ENCODE assay signal across 3 cellular contexts in the genomic region with DNA sequence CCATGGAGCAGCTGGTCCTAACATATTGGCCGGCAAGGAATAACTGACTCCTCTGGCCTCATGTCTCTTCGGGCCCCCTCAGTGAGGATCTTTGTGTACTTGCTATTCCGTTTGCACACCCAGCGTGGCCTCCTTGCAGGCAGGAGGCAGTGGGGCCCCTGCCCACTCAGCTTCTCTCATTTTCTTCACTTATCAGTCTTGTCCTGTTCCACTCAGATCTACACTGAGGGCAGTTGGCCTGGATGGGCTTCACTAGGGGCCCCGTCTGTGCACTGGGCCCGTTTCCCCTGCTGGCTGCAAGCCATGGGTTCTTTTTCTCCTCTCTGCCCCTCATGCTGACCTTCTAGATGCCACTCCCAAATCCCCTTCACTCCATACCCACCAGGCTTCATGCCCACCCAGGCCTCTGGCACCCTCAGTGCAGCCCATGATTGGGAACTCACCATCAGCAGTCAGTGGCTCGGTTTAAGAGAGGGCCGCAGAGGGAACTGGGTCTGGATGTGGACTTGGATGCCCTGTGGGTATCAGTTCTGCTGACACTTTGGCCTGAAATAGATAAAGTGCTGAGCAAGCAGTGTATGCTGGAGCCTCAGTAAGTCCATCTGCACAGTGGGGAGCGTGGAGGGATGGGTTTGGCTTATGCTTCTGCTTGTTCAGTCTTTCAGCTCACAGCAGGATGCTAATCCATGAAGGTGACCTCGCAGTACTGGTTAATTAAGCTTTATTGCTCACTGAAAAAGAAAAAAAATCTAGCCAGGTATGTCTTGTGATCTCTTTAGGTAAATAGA.
TF ChIP-seq lines count a peak whose summit lies in the region.

No MANE protein-coding gene starts in this region.

TF ChIP-seq in GM23338, 12 proteins besides CTCF, POLR2A, EP300 and RAD21 (continues in another document):
- no peak for TF ChIP-seq EZH2phosphoT487 (IDR thresholded peaks at IDR 0.05; ENCODE audit: unreplicated experiment)
- TF ChIP-seq JUNB (IDR thresholded peaks at IDR 0.05; ENCODE audit: unreplicated experiment), result no peak
- no peak for TF ChIP-seq NANOG (IDR thresholded peaks at IDR 0.05; ENCODE audit: borderline replicate concordance)
- no peak for TF ChIP-seq ZNF462 (CRISPR knock-in tag; IDR thresholded peaks at IDR 0.05)
- TF ChIP-seq STAT1 (IDR thresholded peaks at IDR 0.05; ENCODE audit: unreplicated experiment), result no peak

TF ChIP-seq in K562, 482 proteins besides CTCF, POLR2A, EP300 and RAD21:
- TF ChIP-seq IFI16 (CRISPR knock-in tag; IDR thresholded peaks at IDR 0.05), result no peak
- TF ChIP-seq C11orf30 (IDR thresholded peaks at IDR 0.05; ENCODE audit: low read depth), result peak; percentile 84
- TF ChIP-seq MAFK (IDR thresholded peaks at IDR 0.05; ENCODE audit: low read length), result peak; percentile 69
- no peak for TF ChIP-seq BACH1 (tag; IDR thresholded peaks at IDR 0.05)
- peak; percentile 71 for TF ChIP-seq MAFG (tag; conservative IDR thresholded peaks at IDR 0.05)
- TF ChIP-seq NFIC (IDR thresholded peaks at IDR 0.05), result peak; percentile 14; the same call in 1 of the 2 replicates
- peak; percentile 90 for TF ChIP-seq ZNF316 (IDR thresholded peaks at IDR 0.05)
- no peak for TF ChIP-seq CEBPB (tag; IDR thresholded peaks at IDR 0.05)
- peak; percentile 53; the same call in 1 of the 2 replicates for TF ChIP-seq MAFF (IDR thresholded peaks at IDR 0.05; ENCODE audit: low read length)
- no peak for TF ChIP-seq ZNF551 (CRISPR knock-in tag; IDR thresholded peaks at IDR 0.05)
- TF ChIP-seq ZNF282 (CRISPR knock-in tag; IDR thresholded peaks at IDR 0.05), result no peak

TF ChIP-seq in SK-N-SH, 30 proteins besides CTCF, POLR2A, EP300 and RAD21:
- TF ChIP-seq RCOR1 (IDR thresholded peaks at IDR 0.05; ENCODE audit: low read length) (no peak), ELF1 (IDR thresholded peaks at IDR 0.05) (no peak), MAX (IDR thresholded peaks at IDR 0.05; ENCODE audit: low read depth) (no peak), SMC3 (IDR thresholded peaks at IDR 0.05; ENCODE audit: low read depth, low read length) (no peak), FOXM1 (IDR thresholded peaks at IDR 0.05; ENCODE audit: low read depth) (no peak), TEAD4 (IDR thresholded peaks at IDR 0.05; ENCODE audit: borderline replicate concordance, insufficient read depth) (no peak), RFX5 (IDR thresholded peaks at IDR 0.05; ENCODE audit: low read length) (no peak)
- TF ChIP-seq, protein P1, sequence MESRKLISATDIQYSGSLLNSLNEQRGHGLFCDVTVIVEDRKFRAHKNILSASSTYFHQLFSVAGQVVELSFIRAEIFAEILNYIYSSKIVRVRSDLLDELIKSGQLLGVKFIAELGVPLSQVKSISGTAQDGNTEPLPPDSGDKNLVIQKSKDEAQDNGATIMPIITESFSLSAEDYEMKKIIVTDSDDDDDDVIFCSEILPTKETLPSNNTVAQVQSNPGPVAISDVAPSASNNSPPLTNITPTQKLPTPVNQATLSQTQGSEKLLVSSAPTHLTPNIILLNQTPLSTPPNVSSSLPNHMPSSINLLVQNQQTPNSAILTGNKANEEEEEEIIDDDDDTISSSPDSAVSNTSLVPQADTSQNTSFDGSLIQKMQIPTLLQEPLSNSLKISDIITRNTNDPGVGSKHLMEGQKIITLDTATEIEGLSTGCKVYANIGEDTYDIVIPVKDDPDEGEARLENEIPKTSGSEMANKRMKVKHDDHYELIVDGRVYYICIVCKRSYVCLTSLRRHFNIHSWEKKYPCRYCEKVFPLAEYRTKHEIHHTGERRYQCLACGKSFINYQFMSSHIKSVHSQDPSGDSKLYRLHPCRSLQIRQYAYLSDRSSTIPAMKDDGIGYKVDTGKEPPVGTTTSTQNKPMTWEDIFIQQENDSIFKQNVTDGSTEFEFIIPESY (IDR thresholded peaks at IDR 0.05; ENCODE audit: borderline replicate concordance, low read depth), result no peak
- TF ChIP-seq, protein P2, sequence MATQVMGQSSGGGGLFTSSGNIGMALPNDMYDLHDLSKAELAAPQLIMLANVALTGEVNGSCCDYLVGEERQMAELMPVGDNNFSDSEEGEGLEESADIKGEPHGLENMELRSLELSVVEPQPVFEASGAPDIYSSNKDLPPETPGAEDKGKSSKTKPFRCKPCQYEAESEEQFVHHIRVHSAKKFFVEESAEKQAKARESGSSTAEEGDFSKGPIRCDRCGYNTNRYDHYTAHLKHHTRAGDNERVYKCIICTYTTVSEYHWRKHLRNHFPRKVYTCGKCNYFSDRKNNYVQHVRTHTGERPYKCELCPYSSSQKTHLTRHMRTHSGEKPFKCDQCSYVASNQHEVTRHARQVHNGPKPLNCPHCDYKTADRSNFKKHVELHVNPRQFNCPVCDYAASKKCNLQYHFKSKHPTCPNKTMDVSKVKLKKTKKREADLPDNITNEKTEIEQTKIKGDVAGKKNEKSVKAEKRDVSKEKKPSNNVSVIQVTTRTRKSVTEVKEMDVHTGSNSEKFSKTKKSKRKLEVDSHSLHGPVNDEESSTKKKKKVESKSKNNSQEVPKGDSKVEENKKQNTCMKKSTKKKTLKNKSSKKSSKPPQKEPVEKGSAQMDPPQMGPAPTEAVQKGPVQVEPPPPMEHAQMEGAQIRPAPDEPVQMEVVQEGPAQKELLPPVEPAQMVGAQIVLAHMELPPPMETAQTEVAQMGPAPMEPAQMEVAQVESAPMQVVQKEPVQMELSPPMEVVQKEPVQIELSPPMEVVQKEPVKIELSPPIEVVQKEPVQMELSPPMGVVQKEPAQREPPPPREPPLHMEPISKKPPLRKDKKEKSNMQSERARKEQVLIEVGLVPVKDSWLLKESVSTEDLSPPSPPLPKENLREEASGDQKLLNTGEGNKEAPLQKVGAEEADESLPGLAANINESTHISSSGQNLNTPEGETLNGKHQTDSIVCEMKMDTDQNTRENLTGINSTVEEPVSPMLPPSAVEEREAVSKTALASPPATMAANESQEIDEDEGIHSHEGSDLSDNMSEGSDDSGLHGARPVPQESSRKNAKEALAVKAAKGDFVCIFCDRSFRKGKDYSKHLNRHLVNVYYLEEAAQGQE (IDR thresholded peaks at IDR 0.05; ENCODE audit: low read depth, low read length), result no peak
